ENCODE assay signal across 29 cellular contexts in genomic region chr5:21654551-21654950, GRCh38.
"Had no signal": no experiment of that assay in that cellular context is flagged by ENCODE, and none has a peak within 500 bp of the region (broad histone marks: within the 10 kb centered on the region; RNA-seq: fewer than 3 reads in every experiment).

No MANE protein-coding gene starts in this region.

- H3K27ac ChIP-seq: colonic mucosa, coronary artery, dorsolateral prefrontal cortex, epithelial cell of prostate, esophagus muscularis mucosa, esophagus squamous epithelium, foreskin keratinocyte, gastrocnemius medialis, gastroesophageal sphincter, heart left ventricle, heart right ventricle had no signal

- H3K27me3 Mint-ChIP-seq: dendritic cell treated with granulocyte-macrophage colony-stimulating factor and Interleukin-4, amounts not matched to agents 40 ng/mL and 50 ng/mL, for 4 days; effector memory CD8-positive, alpha-beta T cell had no signal

- H3K9me3 ChIP-seq: colonic mucosa, esophagus muscularis mucosa, esophagus squamous epithelium, gastrocnemius medialis, gastroesophageal sphincter, heart left ventricle had no signal

- H3K4me1 Mint-ChIP-seq: endodermal cell had no signal

- H3K27me3 ChIP-seq: colonic mucosa, dorsolateral prefrontal cortex, esophagus muscularis mucosa, esophagus squamous epithelium, foreskin keratinocyte, gastrocnemius medialis, gastroesophageal sphincter, heart left ventricle, heart right ventricle had no signal

- H3K36me3 ChIP-seq: colonic mucosa, esophagus muscularis mucosa, esophagus squamous epithelium, gastrocnemius medialis, gastroesophageal sphincter, heart left ventricle, heart right ventricle had no signal

- H3K4me1 ChIP-seq: colonic mucosa, esophagus muscularis mucosa, esophagus squamous epithelium, foreskin keratinocyte, gastrocnemius medialis, gastroesophageal sphincter, heart left ventricle, heart right ventricle had no signal

- H3K9me3 Mint-ChIP-seq: dendritic cell treated with granulocyte-macrophage colony-stimulating factor and Interleukin-4, amounts not matched to agents 40 ng/mL and 50 ng/mL, for 4 days; endodermal cell had no signal

- H3K4me3 Mint-ChIP-seq: dendritic cell treated with granulocyte-macrophage colony-stimulating factor and Interleukin-4, amounts not matched to agents 40 ng/mL and 50 ng/mL, for 4 days; effector memory CD8-positive, alpha-beta T cell; endodermal cell had no signal

- H3K27ac Mint-ChIP-seq: dendritic cell treated with granulocyte-macrophage colony-stimulating factor and Interleukin-4, amounts not matched to agents 40 ng/mL and 50 ng/mL, for 4 days; effector memory CD8-positive, alpha-beta T cell; endodermal cell had no signal

- FAIRE-seq: colon, endometrium, endothelial cell of umbilical vein, frontal cortex had no signal

- DNase-seq: colonic mucosa; cortex of kidney; dermis blood vessel endothelial cell; dorsolateral prefrontal cortex; effector CD4-positive, alpha-beta T cell; effector CD8-positive, alpha-beta T cell; effector memory CD4-positive, alpha-beta T cell; effector memory CD8-positive, alpha-beta T cell; endodermal cell; erythroblast; esophagus squamous epithelium; foreskin fibroblast; foreskin keratinocyte; foreskin melanocyte; gastrocnemius medialis; glutamatergic neuron; head of caudate nucleus; heart left ventricle; heart right ventricle had no signal

- ATAC-seq: effector memory CD8-positive, alpha-beta T cell; esophagus mucosa; foreskin keratinocyte; gastrocnemius medialis; gastroesophageal sphincter; heart left ventricle; heart right ventricle had no signal

- H3K4me3 ChIP-seq: colonic mucosa, coronary artery, dorsolateral prefrontal cortex, esophagus muscularis mucosa, esophagus squamous epithelium, gastrocnemius medialis, gastroesophageal sphincter, heart left ventricle, heart right ventricle had no signal
